Comparison of ENCODE assay signal across 11 cellular contexts in genomic region chr6:14635933-14636599, GRCh38.
DNase-seq lines count a peak whose midpoint lies in the region; ATAC-seq and TF ChIP-seq lines count a peak whose summit lies in the region.
"Had no signal": no experiment of that assay in that cellular context is flagged by ENCODE, and none has a peak within 500 bp of the region (broad histone marks: within the 10 kb centered on the region; RNA-seq: fewer than 3 reads in every experiment).

No MANE protein-coding gene starts in this region.

- H3K4me1 ChIP-seq in Loucy (ENCODE audit: insufficient read depth, low read length, poor library complexity, severe bottlenecking), result peaks cover 56% of the 10 kb centered on the region
- H3K4me1 ChIP-seq in iPS-15b (ENCODE audit: control insufficient read depth, insufficient read depth, low read length), result peaks cover 24% of the 10 kb centered on the region
- H3K4me1 ChIP-seq in GM23338 (ENCODE audit: insufficient read depth), result peaks cover 36% of the 10 kb centered on the region
- H3K4me1 ChIP-seq in left lung, result peaks cover 0 to 21% of the 10 kb centered on the region in 2 donors
- H3K4me1 ChIP-seq: right lobe of liver had no signal

- H3K9me3 ChIP-seq in Loucy (ENCODE audit: insufficient read depth, low read depth, low read length) (no peaks in the 10 kb centered on the region), iPS-15b (ENCODE audit: control insufficient read depth, insufficient read depth, low read length) (no peaks in the 10 kb centered on the region), left lung (no peaks in the 10 kb centered on the region)
- H3K9me3 ChIP-seq: right lobe of liver had no signal

- peak; percentile 57 for ATAC-seq in GM21529 (IDR thresholded peaks at IDR 0.05; ENCODE audit: unreplicated experiment)
- no peak for ATAC-seq in GM23338
- ATAC-seq in left lung, result no peak

- peak overlapping the region; percentile 29 for H3K4me3 ChIP-seq in Loucy (ENCODE audit: low read length, poor library complexity, severe bottlenecking)
- H3K4me3 ChIP-seq in iPS-15b (ENCODE audit: low read depth, low read length), result no peak overlapping the region
- no peak overlapping the region for H3K4me3 ChIP-seq in GM23338
- H3K4me3 ChIP-seq in left lung, result no peak overlapping the region
- H3K4me3 ChIP-seq: cardiac muscle cell, right lobe of liver had no signal

- TF ChIP-seq CTCF in GM10248 (IDR thresholded peaks at IDR 0.05; ENCODE audit: control extremely low read depth, extremely low read depth, low read depth, missing control alignments) (no peak), Loucy (conservative IDR thresholded peaks at IDR 0.05; ENCODE audit: low read length) (no peak), type B pancreatic cell (conservative IDR thresholded peaks at IDR 0.05) (no peak), GM23338 (conservative IDR thresholded peaks at IDR 0.05; ENCODE audit: low read depth in 2 of 2) (no peak), left lung (IDR thresholded peaks at IDR 0.05) (no peak)

- H3K27ac Mint-ChIP-seq in type B pancreatic cell (no peak overlapping the region), GM23338 (no peak overlapping the region)

- H4K20me1 ChIP-seq in Loucy (ENCODE audit: insufficient read depth, low read length, poor library complexity, severe bottlenecking) (no peaks in the 10 kb centered on the region), GM23338 (replicated peaks; ENCODE audit: insufficient read depth) (no peaks in the 10 kb centered on the region)

- H3K9me3 Mint-ChIP-seq in type B pancreatic cell, result no peaks in the 10 kb centered on the region
- no peaks in the 10 kb centered on the region for H3K9me3 Mint-ChIP-seq in GM23338

- peaks cover 24% of the 10 kb centered on the region for H3K4me1 Mint-ChIP-seq in type B pancreatic cell (ENCODE audit: unreplicated experiment)
- H3K4me1 Mint-ChIP-seq in GM23338, result peaks cover 50% of the 10 kb centered on the region

- H3K36me3 ChIP-seq in Loucy (ENCODE audit: insufficient read depth, low read length), result no peaks in the 10 kb centered on the region
- H3K36me3 ChIP-seq in iPS-15b (ENCODE audit: control insufficient read depth, insufficient read depth, low read length), result no peaks in the 10 kb centered on the region
- no peaks in the 10 kb centered on the region for H3K36me3 ChIP-seq in GM23338 (ENCODE audit: insufficient read depth)
- no peaks in the 10 kb centered on the region for H3K36me3 ChIP-seq in left lung
- H3K36me3 ChIP-seq: cardiac muscle cell, right lobe of liver had no signal

- H3K9me2 ChIP-seq in Loucy (replicated peaks; ENCODE audit: low read depth, low read length), result no peaks in the 10 kb centered on the region
- 0 out of 2 replicates have a peak, but pooled peaks cover 6% of the 10 kb centered on the region for H3K9me2 ChIP-seq in GM23338 (ENCODE audit: insufficient read depth)

- DNase-seq in GM10248 (ENCODE audit: extremely low spot score), result peak; percentile 47
- no peak for DNase-seq in A172 (ENCODE audit: low spot score)
- DNase-seq in type B pancreatic cell (ENCODE audit: extremely low spot score, unreplicated experiment), result no peak
- DNase-seq in GM23338 (ENCODE audit: low spot score), result no peak
- DNase-seq in left lung, result no peak
- DNase-seq: right lobe of liver, SHP77 had no signal

- H2AFZ ChIP-seq in Loucy (ENCODE audit: low read length) (0 out of 2 replicates have a peak overlapping the region, but pooled peaks have one; percentile 16), GM23338 (no peak overlapping the region)

- intact Hi-C loops in left lung (cut with DNase I), result no loop called here

- no peak overlapping the region for H3K27ac ChIP-seq in GM23338 (ENCODE audit: low read depth)
- no peak overlapping the region for H3K27ac ChIP-seq in left lung
- H3K27ac ChIP-seq: cardiac muscle cell, right lobe of liver had no signal

- no peaks in the 10 kb centered on the region for H3K79me2 ChIP-seq in Loucy (ENCODE audit: insufficient read depth, low read length)
- no peaks in the 10 kb centered on the region for H3K79me2 ChIP-seq in GM23338 (replicated peaks; ENCODE audit: insufficient read depth)

- CTCF ChIA-PET in GM10248 (lab: Yijun Ruan, JAX), result interaction anchor here (0.7 to 1.5 kb wide), 6 partner anchors 12 to 413 kb away, joined by 3 to 4 read pairs (median 3); no protein-coding TSS in a partner anchor

- H3K36me3 Mint-ChIP-seq in type B pancreatic cell, result no peaks in the 10 kb centered on the region
- H3K36me3 Mint-ChIP-seq in GM23338 (ENCODE audit: low read depth), result no peaks in the 10 kb centered on the region

- H3K27me3 Mint-ChIP-seq in type B pancreatic cell (peaks cover 47% of the 10 kb centered on the region), GM23338 (ENCODE audit: insufficient read depth, low read depth, poor library complexity) (peaks cover 11% of the 10 kb centered on the region)

- H3K27me3 ChIP-seq in Loucy (ENCODE audit: insufficient read depth, low read length, poor library complexity, severe bottlenecking) (no peaks in the 10 kb centered on the region), iPS-15b (ENCODE audit: control insufficient read depth, insufficient read depth, low read length) (no peaks in the 10 kb centered on the region), GM23338 (ENCODE audit: insufficient read depth) (no peaks in the 10 kb centered on the region), left lung (no peaks in the 10 kb centered on the region)
- H3K27me3 ChIP-seq: cardiac muscle cell, right lobe of liver had no signal

- H3K4me3 Mint-ChIP-seq in type B pancreatic cell (no peak overlapping the region), GM23338 (no peak overlapping the region)

- POLR2A ChIA-PET in GM10248 (lab: Yijun Ruan, JAX), result no interaction called here

- peak overlapping the region; percentile 73 for H3K4me2 ChIP-seq in Loucy (ENCODE audit: low read depth, low read length, poor library complexity, severe bottlenecking)
- no peak overlapping the region for H3K4me2 ChIP-seq in GM23338

- H3K9ac ChIP-seq in Loucy (ENCODE audit: low read depth, low read length, poor library complexity, severe bottlenecking) (peak overlapping the region; percentile 23), iPS-15b (ENCODE audit: low read depth, low read length) (peak overlapping the region; percentile 3)

- no peaks in the 10 kb centered on the region for H3F3A ChIP-seq in Loucy (ENCODE audit: low read depth)
- H3F3A ChIP-seq in GM23338 (replicated peaks; ENCODE audit: low read depth), result peaks cover 10% of the 10 kb centered on the region; the same call in 1 of the 2 replicates

TF ChIP-seq in GM23338, 12 proteins besides CTCF, POLR2A, EP300 and RAD21 (continues in another document):
- TF ChIP-seq ZNF331 (CRISPR knock-in tag; IDR thresholded peaks at IDR 0.05; ENCODE audit: low read depth), result no peak
- no peak for TF ChIP-seq POLR2AphosphoS5 (IDR thresholded peaks at IDR 0.05; ENCODE audit: low read depth)
- TF ChIP-seq EZH2 (IDR thresholded peaks at IDR 0.05; ENCODE audit: low read depth, unreplicated experiment), result no peak
- TF ChIP-seq CREB1 (CRISPR knock-in tag; IDR thresholded peaks at IDR 0.05; ENCODE audit: low read depth), result no peak
- no peak for TF ChIP-seq STAT1 (IDR thresholded peaks at IDR 0.05; ENCODE audit: unreplicated experiment)
